Comparison of ENCODE assay signal across 11 cellular contexts in the genomic region with DNA sequence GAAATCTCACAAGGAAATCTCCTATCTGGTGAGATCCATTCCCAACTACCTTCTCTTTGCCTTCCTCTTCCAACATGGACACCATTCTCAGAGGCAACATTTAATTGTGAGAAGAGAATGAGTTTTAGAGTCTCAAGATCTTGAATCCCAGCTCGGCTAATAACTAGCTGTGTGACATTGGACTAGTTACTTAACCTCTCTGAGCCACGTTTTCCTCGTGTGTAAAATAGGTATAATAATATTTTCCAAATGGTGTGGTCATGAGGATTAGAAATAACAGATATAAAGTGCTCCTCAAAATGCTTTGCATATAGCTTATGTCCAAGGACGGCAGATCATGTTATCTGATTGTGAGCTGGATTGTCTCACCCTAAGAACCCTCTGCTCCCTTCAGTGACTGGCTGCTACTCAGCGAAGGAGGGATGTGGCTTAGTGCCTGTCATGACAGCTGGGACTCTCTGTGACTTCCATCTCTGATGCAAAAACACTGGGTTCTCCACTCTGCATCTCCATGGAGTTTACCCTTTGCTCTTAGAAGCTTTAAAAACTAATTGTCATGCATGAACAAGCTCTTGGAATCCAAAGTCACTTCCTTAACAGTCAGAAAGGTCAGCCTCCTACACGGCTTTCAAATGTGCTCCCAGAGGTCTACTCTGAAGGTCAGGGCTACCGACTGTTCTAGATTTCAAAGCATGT. TPM values are rescaled to one million over a fixed set of nuclear protein-coding genes. Genes with fewer than 3 reads are reported as not detected.
DNase-seq lines count a peak whose midpoint lies in the region; TF ChIP-seq lines count a peak whose summit lies in the region.
"Had no signal": no experiment of that assay in that cellular context is flagged by ENCODE, and none has a peak within 500 bp of the region (broad histone marks: within the 10 kb centered on the region; RNA-seq: fewer than 3 reads in every experiment).

No MANE protein-coding gene starts in this region.

- CTCF ChIA-PET in mammary epithelial cell (lab: Charles Lee; ENCODE audit: low non-redundant PET): interaction anchor here (0.6 to 1.3 kb wide), 3 partner anchors 12 to 35 kb away, joined by 3 to 6 read pairs (median 6); no protein-coding TSS in a partner anchor

- H3K4me2 ChIP-seq in mammary epithelial cell (ENCODE audit: insufficient read depth, low read depth, low read length) (peak overlapping the region; percentile 49), Karpas-422 (ENCODE audit: low read depth, low read length, poor library complexity, severe bottlenecking) (no peak overlapping the region)

- H3K27me3 ChIP-seq in ACC112 (ENCODE audit: insufficient read depth, low read length) (0 out of 2 replicates have a peak, but pooled peaks cover 2% of the 10 kb centered on the region), mammary epithelial cell (ENCODE audit: insufficient read depth, low read length) (no peaks in the 10 kb centered on the region), Karpas-422 (ENCODE audit: low read length) (no peaks in the 10 kb centered on the region)

- H3K79me2 ChIP-seq in ACC112 (ENCODE audit: control insufficient read depth, insufficient read depth, low read length, unreplicated experiment): no peaks in the 10 kb centered on the region
- H3K79me2 ChIP-seq in mammary epithelial cell (ENCODE audit: insufficient read depth, low read length): no peaks in the 10 kb centered on the region
- no peaks in the 10 kb centered on the region for H3K79me2 ChIP-seq in Karpas-422 (ENCODE audit: low read length)

- H3K9me3 ChIP-seq in mammary epithelial cell (replicated peaks; ENCODE audit: insufficient read depth, low read length) (no peaks in the 10 kb centered on the region), Karpas-422 (ENCODE audit: low read length) (no peaks in the 10 kb centered on the region)
- H3K9me3 ChIP-seq: HAP-1, prostate gland had no signal

- peaks cover 4% of the 10 kb centered on the region for H3K36me3 Mint-ChIP-seq in endothelial cell (ENCODE audit: low read depth, unreplicated experiment)
- H3K36me3 Mint-ChIP-seq: activated CD8-positive, alpha-beta memory T cell treated with anti-CD3 and anti-CD28 coated beads, Interleukin-2, amount 10 ng/mL, durations not matched to agents 7 days and 5 days had no signal

- TF ChIP-seq CTCF in mammary epithelial cell (conservative IDR thresholded peaks at IDR 0.05 in 1 of 2, IDR thresholded peaks at IDR 0.05 in 1 of 2; ENCODE audit: extremely low read depth in 1 of 2, insufficient read depth in 1 of 2, low read depth in 1 of 2, low read length in 2 of 2): no peak
- no peak for TF ChIP-seq CTCF in endothelial cell (IDR thresholded peaks at IDR 0.05; ENCODE audit: unreplicated experiment)

- H3K9ac ChIP-seq in mammary epithelial cell (ENCODE audit: insufficient read depth, low read length) (peak overlapping the region; percentile 64), Karpas-422 (ENCODE audit: low read length) (no peak overlapping the region)

- H3K36me3 ChIP-seq in ACC112 (ENCODE audit: insufficient read depth, low read length) (no peaks in the 10 kb centered on the region), mammary epithelial cell (ENCODE audit: insufficient read depth, low read length) (no peaks in the 10 kb centered on the region), Karpas-422 (ENCODE audit: insufficient read depth, low read length) (no peaks in the 10 kb centered on the region)
- H3K36me3 ChIP-seq: HAP-1, prostate gland had no signal

- dilution Hi-C loops in mammary epithelial cell (cut with HindIII; ENCODE audit: low sequenced_read_pairs): loop anchor here (5.0 kb wide), 2 partner anchors 86 to 146 kb away; no protein-coding TSS in a partner anchor

- H3K27me3 Mint-ChIP-seq in endothelial cell (ENCODE audit: unreplicated experiment): peaks cover 3% of the 10 kb centered on the region

- H3K9me3 Mint-ChIP-seq in endothelial cell (ENCODE audit: unreplicated experiment): no peaks in the 10 kb centered on the region

- no TSS peak for BruUV-seq in mammary epithelial cell (replicated peaks; lab: Mats Ljungman, UMichigan)

- H2AFZ ChIP-seq in ACC112 (ENCODE audit: low read length, unreplicated experiment): peak overlapping the region; percentile 51
- H2AFZ ChIP-seq in mammary epithelial cell (ENCODE audit: low read depth, low read length): no peak overlapping the region
- no peak overlapping the region for H2AFZ ChIP-seq in Karpas-422 (ENCODE audit: low read length)

- H3K4me3 Mint-ChIP-seq in endothelial cell (ENCODE audit: unreplicated experiment): no peak overlapping the region
- H3K4me3 Mint-ChIP-seq: activated CD8-positive, alpha-beta memory T cell treated with anti-CD3 and anti-CD28 coated beads, Interleukin-2, amount 10 ng/mL, durations not matched to agents 7 days and 5 days had no signal

- no peak overlapping the region for H3K4me3 ChIP-seq in ACC112 (ENCODE audit: low read depth, low read length)
- no peak overlapping the region for H3K4me3 ChIP-seq in mammary epithelial cell (replicated peaks in 1 of 3; ENCODE audit: insufficient read depth in 1 of 3, low read depth in 2 of 3, low read length in 3 of 3)
- no peak overlapping the region for H3K4me3 ChIP-seq in Karpas-422 (ENCODE audit: low read length)
- H3K4me3 ChIP-seq: prostate gland had no signal

- intact Hi-C loops in mammary epithelial cell (cut with micrococcal nuclease): loop anchor here (2.0 to 5.0 kb wide), 2 partner anchors 85 to 691 kb away; no protein-coding TSS in a partner anchor

- H3K27ac Mint-ChIP-seq in endothelial cell (ENCODE audit: unreplicated experiment): no peak overlapping the region
- H3K27ac Mint-ChIP-seq: activated CD8-positive, alpha-beta memory T cell treated with anti-CD3 and anti-CD28 coated beads, Interleukin-2, amount 10 ng/mL, durations not matched to agents 7 days and 5 days had no signal

- H4K20me1 ChIP-seq in mammary epithelial cell (ENCODE audit: insufficient read depth, low read length) (no peaks in the 10 kb centered on the region), Karpas-422 (ENCODE audit: insufficient read depth, low read depth, low read length) (no peaks in the 10 kb centered on the region; the same call in 1 of the 2 replicates)

- peaks cover 7% of the 10 kb centered on the region for H3K4me1 Mint-ChIP-seq in endothelial cell (ENCODE audit: unreplicated experiment)
- H3K4me1 Mint-ChIP-seq: activated CD8-positive, alpha-beta memory T cell treated with anti-CD3 and anti-CD28 coated beads, Interleukin-2, amount 10 ng/mL, durations not matched to agents 7 days and 5 days had no signal

- DNase-seq in HCEC 1CT: peak; percentile 40
- no peak for DNase-seq in mammary epithelial cell
- DNase-seq in medulla oblongata (ENCODE audit: extremely low spot score): peak; percentile 50
- DNase-seq in endothelial cell (ENCODE audit: low spot score): no peak
- no peak for DNase-seq in Karpas-422
- DNase-seq in NCI-H2029 treated with DMSO at 0.1 percent for 48 hours (lab: John Stamatoyannopoulos, UW): no peak
- DNase-seq in caudate nucleus (lab: John Stamatoyannopoulos, UW): no peak

- in situ Hi-C loops in mammary epithelial cell (cut with MboI; ENCODE audit: low sequenced_read_pairs in 2 of 2): loop anchor here (5.0 kb wide), 2 partner anchors 46 to 141 kb away; a partner anchor contains a TSS

- H3K4me1 ChIP-seq in ACC112 (ENCODE audit: control insufficient read depth, insufficient read depth, low read length, unreplicated experiment): peaks cover 55% of the 10 kb centered on the region
- H3K4me1 ChIP-seq in mammary epithelial cell (ENCODE audit: insufficient read depth, low read length): peaks cover 58% of the 10 kb centered on the region
- no peaks in the 10 kb centered on the region for H3K4me1 ChIP-seq in Karpas-422 (ENCODE audit: low read length)
- H3K4me1 ChIP-seq: prostate gland had no signal

- no peaks in the 10 kb centered on the region for H3K9me2 ChIP-seq in Karpas-422 (replicated peaks; ENCODE audit: insufficient read depth, low read length)

- H3K27ac ChIP-seq in ACC112 (ENCODE audit: low read depth, low read length): no peak overlapping the region
- peak overlapping the region; percentile 88 for H3K27ac ChIP-seq in mammary epithelial cell (ENCODE audit: insufficient read depth, low read depth, low read length)
- no peak overlapping the region for H3K27ac ChIP-seq in Karpas-422 (ENCODE audit: low read length)
- H3K27ac ChIP-seq in caudate nucleus (ENCODE audit: low read depth, low read length): no peak overlapping the region
- H3K27ac ChIP-seq: prostate gland had no signal

- 94% methylated on average over 7 of the region's 7 CpGs for WGBS in mammary epithelial cell (ENCODE audit: low coverage, missing lambda C conversion rate)

RNA-seq across cellular contexts. Expression of a gene that starts 38.4 kb away (rescaled TPM):
- total RNA-seq in mammary epithelial cell (10 to 100 TPM; 30.3 to 59.4 TPM), endothelial cell (ENCODE audit: unreplicated experiment) (40.1 TPM)
- polyA plus RNA-seq in mammary epithelial cell: 26.0 TPM
- 9.3 TPM for polyA minus RNA-seq in mammary epithelial cell
- total RNA-seq in Karpas-422 (2014; rRNA removed; shearing (Covaris generic); ENCODE audit: low replicate concordance): 52.1 and 76.6 TPM in 2 replicates

RNA-seq across cellular contexts. Expression of a gene that starts 47.4 kb away (rescaled TPM):
- total RNA-seq in mammary epithelial cell (10 to 100 TPM; 19.2 to 28.7 TPM), endothelial cell (ENCODE audit: unreplicated experiment) (19.9 TPM)
- polyA plus RNA-seq in mammary epithelial cell: 28.0 TPM
- 37.7 TPM for polyA minus RNA-seq in mammary epithelial cell
- total RNA-seq in Karpas-422 (2014; rRNA removed; shearing (Covaris generic); ENCODE audit: low replicate concordance): not detected in 2 replicates
- total RNA-seq: activated CD8-positive, alpha-beta memory T cell treated with anti-CD3 and anti-CD28 coated beads, Interleukin-2, amount 10 ng/mL, durations not matched to agents 7 days and 5 days had no signal

Comparison
In these comparisons a context has a peak if more than half of its experiments do, and no peak if none do; other contexts are left out.
1. DNase-seq: peak in HCEC 1CT (single experiment) and medulla oblongata (single experiment); none in mammary epithelial cell (single experiment), endothelial cell (single experiment), Karpas-422 (single experiment), NCI-H2029 treated with DMSO at 0.1 percent for 48 hours (single experiment) and caudate nucleus (0 of 61).
2. RNA of a gene that starts 47.4 kb away (total RNA-seq): 19.2 to 28.7 TPM in mammary epithelial cell and 19.9 TPM in endothelial cell (single experiment); not detected in Karpas-422; every median in the first group is over 10 times any median in the second.